In the genomic region with DNA sequence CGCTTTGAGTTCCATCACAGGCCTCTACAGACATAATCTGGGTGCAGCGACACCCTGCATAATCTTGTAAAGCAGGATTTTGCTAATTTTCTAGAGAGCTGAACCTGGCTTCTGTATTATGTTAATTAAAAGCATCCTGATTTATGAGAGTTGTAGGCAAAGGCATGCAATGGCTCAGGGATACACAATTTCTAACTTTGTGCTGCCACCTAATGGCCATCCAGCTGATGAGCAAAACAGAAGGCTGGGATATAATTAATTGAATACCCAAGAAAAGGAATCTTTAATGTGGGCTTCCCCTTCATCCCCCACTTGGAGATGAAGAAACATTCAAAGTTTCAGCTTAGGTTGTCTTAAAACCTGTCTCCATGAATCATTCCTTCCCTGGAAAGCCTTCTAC, we compare ENCODE assay signal across 9 cellular contexts.
DNase-seq lines count a peak whose midpoint lies in the region; ATAC-seq and TF ChIP-seq lines count a peak whose summit lies in the region.
"Had no signal": no experiment of that assay in that cellular context is flagged by ENCODE, and none has a peak within 500 bp of the region (broad histone marks: within the 10 kb centered on the region; RNA-seq: fewer than 3 reads in every experiment).

No MANE protein-coding gene starts in this region.

- H2AFZ ChIP-seq in Loucy (ENCODE audit: low read length) = no peak overlapping the region

- no peaks in the 10 kb centered on the region for H4K20me1 ChIP-seq in Loucy (ENCODE audit: insufficient read depth, low read length, poor library complexity, severe bottlenecking)

- DNase-seq in activated T-cell treated with anti-CD3 and anti-CD28 coated beads for 24 hours (ENCODE audit: low read depth) (peak; percentile 0), brain microvascular endothelial cell (peak; percentile 49), lung (ENCODE audit: low spot score) (no peak)
- no peak for DNase-seq in activated T-cell treated with anti-CD3 and anti-CD28 coated beads, Interleukin-2, amount 50 U/mL, for 1 hour
- DNase-seq in effector CD8-positive, alpha-beta T cell (lab: John Stamatoyannopoulos, UW) = no peak

- WGBS in lung, 2 donors = 45 to 54% methylated on average over 2 of the region's 2 CpGs

- H3K4me3 ChIP-seq in Loucy (ENCODE audit: low read length, poor library complexity, severe bottlenecking) (no peak overlapping the region), brain microvascular endothelial cell (ENCODE audit: low read depth, low read length) (no peak overlapping the region), lung (no peak overlapping the region)
- H3K4me3 ChIP-seq: skin epidermis had no signal

- no peaks in the 10 kb centered on the region for H3K27me3 ChIP-seq in Loucy (ENCODE audit: insufficient read depth, low read length, poor library complexity, severe bottlenecking)
- H3K27me3 ChIP-seq in brain microvascular endothelial cell (replicated peaks) = no peaks in the 10 kb centered on the region
- H3K27me3 ChIP-seq in lung (ENCODE audit: control insufficient read depth, insufficient read depth) = peaks cover 6% of the 10 kb centered on the region

- H3K4me2 ChIP-seq in Loucy (ENCODE audit: low read depth, low read length, poor library complexity, severe bottlenecking) = no peak overlapping the region

- ATAC-seq in lung (ENCODE audit: insufficient read depth, low FRiP score) (no peak), GM18519 (IDR thresholded peaks at IDR 0.05; ENCODE audit: low FRiP score, unreplicated experiment) (no peak), GM21515 (IDR thresholded peaks at IDR 0.05; ENCODE audit: unreplicated experiment) (no peak)

- TF ChIP-seq CTCF in Loucy (conservative IDR thresholded peaks at IDR 0.05; ENCODE audit: low read length) = peak; percentile 59
- TF ChIP-seq CTCF in brain microvascular endothelial cell (IDR thresholded peaks at IDR 0.05; ENCODE audit: low read depth, low read length, missing control alignments) = peak; percentile 65
- peak; percentile 27 for TF ChIP-seq CTCF in lung (IDR thresholded peaks at IDR 0.05; ENCODE audit: control extremely low read depth, extremely low read depth)

- H3K27ac ChIP-seq in brain microvascular endothelial cell (no peak overlapping the region), lung (ENCODE audit: low read depth in 1 of 2, low read length in 1 of 2) (no peak overlapping the region)
- H3K27ac ChIP-seq: skin epidermis had no signal

- H3K79me2 ChIP-seq in Loucy (ENCODE audit: insufficient read depth, low read length) = no peaks in the 10 kb centered on the region

- no peaks in the 10 kb centered on the region for H3K4me1 ChIP-seq in Loucy (ENCODE audit: insufficient read depth, low read length, poor library complexity, severe bottlenecking)
- H3K4me1 ChIP-seq in lung (ENCODE audit: control insufficient read depth in 2 of 2, insufficient read depth in 2 of 2, low read length in 2 of 2) = no peaks in the 10 kb centered on the region

- no peaks in the 10 kb centered on the region for H3F3A ChIP-seq in Loucy (ENCODE audit: low read depth)

- H3K9me3 ChIP-seq in Loucy (ENCODE audit: insufficient read depth, low read depth, low read length) = no peaks in the 10 kb centered on the region
- no peaks in the 10 kb centered on the region for H3K9me3 ChIP-seq in lung (ENCODE audit: control insufficient read depth in 2 of 2, insufficient read depth in 1 of 2, low read length in 1 of 2)

- in situ Hi-C loops in brain microvascular endothelial cell (cut with HindIII; ENCODE audit: low pct_ligation_motif_present, low sequenced_read_pairs) = no loop called here

- H3K36me3 ChIP-seq in Loucy (ENCODE audit: insufficient read depth, low read length) (no peaks in the 10 kb centered on the region), brain microvascular endothelial cell (replicated peaks) (no peaks in the 10 kb centered on the region), lung (ENCODE audit: control insufficient read depth in 2 of 2, insufficient read depth in 2 of 2, low read length in 2 of 2) (no peaks in the 10 kb centered on the region)

- no peak overlapping the region for H3K9ac ChIP-seq in Loucy (ENCODE audit: low read depth, low read length, poor library complexity, severe bottlenecking)

- no peaks in the 10 kb centered on the region for H3K9me2 ChIP-seq in Loucy (replicated peaks; ENCODE audit: low read depth, low read length)

Comparison
In these comparisons a context has a peak if more than half of its experiments do, and no peak if none do; other contexts are left out.
1. DNase-seq: peak in activated T-cell treated with anti-CD3 and anti-CD28 coated beads for 24 hours (single experiment) and brain microvascular endothelial cell (single experiment); none in activated T-cell treated with anti-CD3 and anti-CD28 coated beads, Interleukin-2, amount 50 U/mL, for 1 hour (single experiment), lung (single experiment) and effector CD8-positive, alpha-beta T cell (single experiment).
2. Peak in every context shown above with its lines, with median percentiles within 50 percentile points of each other: CTCF ChIP-seq.